3 cellular contexts compared by ENCODE assay signal in genomic region chr17:67772679-67773078, GRCh38.
TF ChIP-seq lines count a peak whose summit lies in the region.

No MANE protein-coding gene starts in this region.

TF ChIP-seq in HEK293, 187 proteins besides CTCF, POLR2A, EP300 and RAD21:
- TF ChIP-seq ZNF121 (tag by site-specific recombination; IDR thresholded peaks at IDR 0.05) = peak; percentile 91
- TF ChIP-seq ZBTB17 (tag by site-specific recombination; IDR thresholded peaks at IDR 0.05) = no peak

TF ChIP-seq in WTC11, 78 proteins besides CTCF, POLR2A, EP300 and RAD21:
- TF ChIP-seq ZNF121 (CRISPR knock-in tag; IDR thresholded peaks at IDR 0.05) (peak; percentile 78; the same call in 1 of the 2 replicates), FOXJ3 (CRISPR knock-in tag; IDR thresholded peaks at IDR 0.05; ENCODE audit: borderline replicate concordance) (no peak)

TF ChIP-seq in H1, 55 proteins besides CTCF, POLR2A, EP300 and RAD21:
- TF ChIP-seq NANOG (IDR thresholded peaks at IDR 0.05; ENCODE audit: insufficient read depth, low read depth, low read length, poor library complexity, severe bottlenecking) = no peak
- no peak for TF ChIP-seq SIX5 (IDR thresholded peaks at IDR 0.05; ENCODE audit: low read depth, low read length)
- TF ChIP-seq KDM1A (IDR thresholded peaks at IDR 0.05; ENCODE audit: borderline replicate concordance, low read length) = peak; percentile 58; the same call in 1 of the 2 replicates
- no peak for TF ChIP-seq RFX5 (IDR thresholded peaks at IDR 0.05; ENCODE audit: borderline replicate concordance, low read depth, low read length)
- no peak for TF ChIP-seq KDM4A (IDR thresholded peaks at IDR 0.05; ENCODE audit: low read depth, low read length, severe bottlenecking)
TF ChIP-seq in H1: peak in this region for 1.
